In the genomic region with DNA sequence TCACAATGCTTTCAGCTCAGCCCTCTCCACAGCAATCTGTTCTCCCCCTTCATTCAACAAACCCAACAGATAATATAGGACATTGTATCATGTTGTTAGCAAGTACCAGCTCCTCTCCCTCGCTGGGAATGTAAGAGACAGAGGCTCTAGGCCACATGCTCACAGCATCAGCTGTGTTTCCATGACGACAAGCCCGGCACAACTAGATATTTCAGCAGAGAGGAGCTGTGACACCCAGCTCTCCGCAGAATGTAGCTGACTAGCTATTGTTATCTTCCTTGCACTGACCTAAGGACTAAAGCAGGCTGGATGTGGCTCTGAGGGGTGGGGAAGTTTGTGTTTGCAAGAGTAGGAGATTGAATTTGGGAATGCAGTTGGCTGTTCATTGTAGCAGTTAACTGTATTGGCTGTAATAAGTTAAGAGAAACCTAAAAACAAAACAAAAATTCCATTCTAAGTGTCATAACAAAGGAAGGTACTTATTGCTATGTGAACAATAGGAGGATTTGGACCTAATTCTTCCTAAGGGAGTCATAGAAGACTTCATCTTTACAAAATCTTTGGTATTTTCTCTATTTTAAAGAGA, we compare ENCODE assay signal across 9 cellular contexts. TPM values are rescaled to one million over a fixed set of nuclear protein-coding genes. Genes with fewer than 3 reads are reported as not detected.
DNase-seq lines count a peak whose midpoint lies in the region; ATAC-seq and TF ChIP-seq lines count a peak whose summit lies in the region.
"Had no signal": no experiment of that assay in that cellular context is flagged by ENCODE, and none has a peak within 500 bp of the region (broad histone marks: within the 10 kb centered on the region; RNA-seq: fewer than 3 reads in every experiment).

No MANE protein-coding gene starts in this region.

- H3K4me1 Mint-ChIP-seq in nephron progenitor cell = peaks cover 6% of the 10 kb centered on the region

- DNase-seq in EH (ENCODE audit: low read depth) (peak; percentile 80), OCI-M1 (lab: John Stamatoyannopoulos, UW) (peak; percentile 51), fibroblast of the aortic adventitia (ENCODE audit: low read depth) (peak; percentile 88), nephron progenitor cell (peak; percentile 48), NOMO-1 treated with DMSO at 0.1 percent for 48 hours (lab: John Stamatoyannopoulos, UW; ENCODE audit: unreplicated experiment) (no peak), mucosa of gallbladder (ENCODE audit: low spot score) (no peak)
- DNase-seq: T-helper 17 cell had no signal

- H3K36me3 Mint-ChIP-seq in nephron progenitor cell (ENCODE audit: low read depth) = no peaks in the 10 kb centered on the region

- H3K27ac Mint-ChIP-seq in nephron progenitor cell = no peak overlapping the region
- H3K27ac Mint-ChIP-seq: T-helper 17 cell had no signal

- TF ChIP-seq CTCF in fibroblast of the aortic adventitia (IDR thresholded peaks at IDR 0.05; ENCODE audit: insufficient read depth, low read length) = no peak
- no peak for TF ChIP-seq CTCF in nephron progenitor cell (IDR thresholded peaks at IDR 0.05)

- peaks cover 48% of the 10 kb centered on the region for H3K27me3 Mint-ChIP-seq in nephron progenitor cell (ENCODE audit: low read depth, poor library complexity)

- no peak overlapping the region for H3K4me3 Mint-ChIP-seq in nephron progenitor cell
- H3K4me3 Mint-ChIP-seq: T-helper 17 cell had no signal

- H3K9me3 Mint-ChIP-seq in nephron progenitor cell = no peaks in the 10 kb centered on the region

- no peak overlapping the region for H3K4me3 ChIP-seq in fibroblast of the aortic adventitia (ENCODE audit: low read depth, low read length)

- ATAC-seq in HG03378 (IDR thresholded peaks at IDR 0.05; ENCODE audit: unreplicated experiment) = no peak
- ATAC-seq in GM19455 (IDR thresholded peaks at IDR 0.05; ENCODE audit: unreplicated experiment) = no peak
- ATAC-seq: T-helper 17 cell had no signal

RNA-seq across cellular contexts. Expression of gene RRAS2, which starts 28.0 kb away (rescaled TPM):
- total RNA-seq in fibroblast of the aortic adventitia (ENCODE audit: low replicate concordance) (83.0 and 95.6 TPM in 2 replicates), mucosa of gallbladder (27.6 TPM)

Comparison
In these comparisons a context has a peak if more than half of its experiments do, and no peak if none do; other contexts are left out.
1. DNase-seq: peak in EH (single experiment), OCI-M1 (single experiment), fibroblast of the aortic adventitia (single experiment) and nephron progenitor cell (single experiment); none in NOMO-1 treated with DMSO at 0.1 percent for 48 hours (single experiment) and mucosa of gallbladder (single experiment).